Comparison of ENCODE assay signal across 10 cellular contexts in genomic region chr3:53250881-53251605, GRCh38. TPM values are rescaled to one million over a fixed set of nuclear protein-coding genes. Genes with fewer than 3 reads are reported as not detected.
DNase-seq lines count a peak whose midpoint lies in the region; ATAC-seq and TF ChIP-seq lines count a peak whose summit lies in the region.
"Had no signal": no experiment of that assay in that cellular context is flagged by ENCODE, and none has a peak within 500 bp of the region (broad histone marks: within the 10 kb centered on the region; RNA-seq: fewer than 3 reads in every experiment).

No MANE protein-coding gene starts in this region.

- H3K4me3 Mint-ChIP-seq in activated naive CD4-positive, alpha-beta T cell treated with anti-CD3 and anti-CD28 coated beads, Interleukin-2, amount 10 ng/mL, durations not matched to agents 7 days and 5 days = no peak overlapping the region
- no peak overlapping the region for H3K4me3 Mint-ChIP-seq in activated naive CD4-positive, alpha-beta T cell treated with anti-CD3 and anti-CD28 coated beads for 36 hours
- peak overlapping the region in 1 of 2 donors; percentile 22 for H3K4me3 Mint-ChIP-seq in stimulated activated naive B cell treated with anti-CD40 and anti-IgM and Interleukin-4, amounts not matched to agents 10 μg/mL and 1 μg/mL and 100 μg/mL, for 72 hours

- H3K27me3 ChIP-seq in suprapubic skin = no peaks in the 10 kb centered on the region

- TF ChIP-seq EP300 in suprapubic skin (IDR thresholded peaks at IDR 0.05) = no peak

- DNase-seq in activated naive CD4-positive, alpha-beta T cell treated with anti-CD3 and anti-CD28 coated beads, Interleukin-2, amount 10 ng/mL, durations not matched to agents 7 days and 5 days = no peak
- DNase-seq in activated naive CD4-positive, alpha-beta T cell treated with anti-CD3 and anti-CD28 coated beads for 36 hours = no peak
- DNase-seq in foreskin fibroblast (no peak), lower leg skin (ENCODE audit: low spot score in 2 of 2) (no peak), suprapubic skin (ENCODE audit: low spot score in 2 of 2) (no peak), GM10266 (ENCODE audit: extremely low spot score) (no peak)
- DNase-seq in stimulated activated naive B cell treated with anti-CD40 and anti-IgM and Interleukin-4, amounts not matched to agents 10 μg/mL and 1 μg/mL and 100 μg/mL, for 72 hours = no peak
- DNase-seq: NCI-H187 treated with DMSO at 0.1 percent for 48 hours; stimulated activated CD4-positive, alpha-beta T cell treated with anti-CD3 and anti-CD28 coated beads, Interleukin-2, amount 100 ng/mL, for 24 hours had no signal

- intact Hi-C loops in activated naive CD4-positive, alpha-beta T cell treated with anti-CD3 and anti-CD28 coated beads for 36 hours (cut with micrococcal nuclease) = no loop called here
- intact Hi-C loops in lower leg skin (cut with DNase I; ENCODE audit: low total_unique reads) = no loop called here

- TF ChIP-seq POLR2A in lower leg skin (IDR thresholded peaks at IDR 0.05) = no peak
- TF ChIP-seq POLR2A in suprapubic skin (IDR thresholded peaks at IDR 0.05) = no peak

- H3K36me3 Mint-ChIP-seq in activated naive CD4-positive, alpha-beta T cell treated with anti-CD3 and anti-CD28 coated beads, Interleukin-2, amount 10 ng/mL, durations not matched to agents 7 days and 5 days = peaks cover 21% of the 10 kb centered on the region
- H3K36me3 Mint-ChIP-seq in activated naive CD4-positive, alpha-beta T cell treated with anti-CD3 and anti-CD28 coated beads for 36 hours (ENCODE audit: low read depth) = peaks cover 24% of the 10 kb centered on the region
- peaks cover 18 to 40% of the 10 kb centered on the region in 2 donors for H3K36me3 Mint-ChIP-seq in stimulated activated naive B cell treated with anti-CD40 and anti-IgM and Interleukin-4, amounts not matched to agents 10 μg/mL and 1 μg/mL and 100 μg/mL, for 72 hours

- H3K4me3 ChIP-seq in WI38 (ENCODE audit: low read depth, low read length) (0 out of 2 replicates have a peak overlapping the region, but pooled peaks have one; percentile 5), foreskin fibroblast (ENCODE audit: low read depth in 1 of 2, low read length in 2 of 2) (peak overlapping the region; percentile 10 to 40), lower leg skin (ENCODE audit: low read depth, poor library complexity, severe bottlenecking) (no peak overlapping the region), suprapubic skin (no peak overlapping the region)

- H3K27ac Mint-ChIP-seq in activated naive CD4-positive, alpha-beta T cell treated with anti-CD3 and anti-CD28 coated beads, Interleukin-2, amount 10 ng/mL, durations not matched to agents 7 days and 5 days = peak overlapping the region; percentile 7
- H3K27ac Mint-ChIP-seq in activated naive CD4-positive, alpha-beta T cell treated with anti-CD3 and anti-CD28 coated beads for 36 hours = no peak overlapping the region
- H3K27ac Mint-ChIP-seq in stimulated activated naive B cell treated with anti-CD40 and anti-IgM and Interleukin-4, amounts not matched to agents 10 μg/mL and 1 μg/mL and 100 μg/mL, for 72 hours = peak overlapping the region; percentile 22

- H3K36me3 ChIP-seq in suprapubic skin = no peaks in the 10 kb centered on the region

- 88 to 97% methylated on average over 3 to 4 of the region's 4 CpGs for WGBS in lower leg skin, 2 donors
- 94% methylated on average over 4 of the region's 4 CpGs for WGBS in suprapubic skin

- H3K9me3 ChIP-seq in suprapubic skin = no peaks in the 10 kb centered on the region

- H3K27me3 Mint-ChIP-seq in activated naive CD4-positive, alpha-beta T cell treated with anti-CD3 and anti-CD28 coated beads, Interleukin-2, amount 10 ng/mL, durations not matched to agents 7 days and 5 days = no peaks in the 10 kb centered on the region
- no peaks in the 10 kb centered on the region for H3K27me3 Mint-ChIP-seq in activated naive CD4-positive, alpha-beta T cell treated with anti-CD3 and anti-CD28 coated beads for 36 hours (ENCODE audit: low read depth)
- no peaks in the 10 kb centered on the region for H3K27me3 Mint-ChIP-seq in stimulated activated naive B cell treated with anti-CD40 and anti-IgM and Interleukin-4, amounts not matched to agents 10 μg/mL and 1 μg/mL and 100 μg/mL, for 72 hours

- CTCF ChIA-PET in activated naive CD4-positive, alpha-beta T cell treated with anti-CD3 and anti-CD28 coated beads, Interleukin-2, amount 10 ng/mL, durations not matched to agents 7 days and 5 days (lab: Charles Lee) = interaction anchor here (2.9 kb wide), 1 partner anchor 31 kb away, joined by 10 read pairs; no protein-coding TSS in a partner anchor
- CTCF ChIA-PET in activated naive CD4-positive, alpha-beta T cell treated with anti-CD3 and anti-CD28 coated beads for 36 hours (lab: Charles Lee) = no interaction called here

- H3K4me1 ChIP-seq in suprapubic skin = peaks cover 37% of the 10 kb centered on the region

- no peak overlapping the region for H3K27ac ChIP-seq in suprapubic skin

- no peak for ATAC-seq in stimulated activated naive B cell treated with anti-CD40 and anti-IgM and Interleukin-4, amounts not matched to agents 10 μg/mL and 1 μg/mL and 100 μg/mL, for 72 hours (replicated peaks)

- TF ChIP-seq CTCF in WI38 (IDR thresholded peaks at IDR 0.05; ENCODE audit: low read depth, low read length) = no peak
- no peak for TF ChIP-seq CTCF in foreskin fibroblast (IDR thresholded peaks at IDR 0.05; ENCODE audit: low read depth, low read length)
- no peak for TF ChIP-seq CTCF in lower leg skin (IDR thresholded peaks at IDR 0.05)
- no peak for TF ChIP-seq CTCF in suprapubic skin (IDR thresholded peaks at IDR 0.05)
- TF ChIP-seq CTCF in GM10266 (IDR thresholded peaks at IDR 0.05; ENCODE audit: control insufficient read depth, insufficient read depth, low read depth, missing control alignments) = no peak

- no peaks in the 10 kb centered on the region for H3K9me3 Mint-ChIP-seq in activated naive CD4-positive, alpha-beta T cell treated with anti-CD3 and anti-CD28 coated beads, Interleukin-2, amount 10 ng/mL, durations not matched to agents 7 days and 5 days
- no peaks in the 10 kb centered on the region for H3K9me3 Mint-ChIP-seq in activated naive CD4-positive, alpha-beta T cell treated with anti-CD3 and anti-CD28 coated beads for 36 hours
- H3K9me3 Mint-ChIP-seq in stimulated activated naive B cell treated with anti-CD40 and anti-IgM and Interleukin-4, amounts not matched to agents 10 μg/mL and 1 μg/mL and 100 μg/mL, for 72 hours = no peaks in the 10 kb centered on the region

- peaks cover 74% of the 10 kb centered on the region for H3K4me1 Mint-ChIP-seq in activated naive CD4-positive, alpha-beta T cell treated with anti-CD3 and anti-CD28 coated beads, Interleukin-2, amount 10 ng/mL, durations not matched to agents 7 days and 5 days
- peaks cover 64% of the 10 kb centered on the region for H3K4me1 Mint-ChIP-seq in activated naive CD4-positive, alpha-beta T cell treated with anti-CD3 and anti-CD28 coated beads for 36 hours (ENCODE audit: low read depth)
- H3K4me1 Mint-ChIP-seq in stimulated activated naive B cell treated with anti-CD40 and anti-IgM and Interleukin-4, amounts not matched to agents 10 μg/mL and 1 μg/mL and 100 μg/mL, for 72 hours = peaks cover 37 to 66% of the 10 kb centered on the region in 2 donors

RNA-seq across cellular contexts. Expression of gene TKT, which starts 4.8 kb away (rescaled TPM):
- 100 to 1,000 TPM; 316 to 322 TPM for total RNA-seq in activated naive CD4-positive, alpha-beta T cell treated with anti-CD3 and anti-CD28 coated beads for 36 hours
- total RNA-seq in lower leg skin = 100 to 1,000 TPM in 3 of 4 donors, 10 to 100 TPM in 1; 98.1 to 195 (median 154) TPM
- 100 to 1,000 TPM; 107 to 194 (median 155) TPM for total RNA-seq in suprapubic skin

Comparison
In these comparisons a context has a peak if more than half of its experiments do, and no peak if none do; other contexts are left out.
1. H3K4me3 ChIP-seq: peak in WI38 (single experiment) and foreskin fibroblast (2 of 2); none in lower leg skin (single experiment) and suprapubic skin (single experiment).